ENCODE assay signal across 1 cellular context in the genomic region with DNA sequence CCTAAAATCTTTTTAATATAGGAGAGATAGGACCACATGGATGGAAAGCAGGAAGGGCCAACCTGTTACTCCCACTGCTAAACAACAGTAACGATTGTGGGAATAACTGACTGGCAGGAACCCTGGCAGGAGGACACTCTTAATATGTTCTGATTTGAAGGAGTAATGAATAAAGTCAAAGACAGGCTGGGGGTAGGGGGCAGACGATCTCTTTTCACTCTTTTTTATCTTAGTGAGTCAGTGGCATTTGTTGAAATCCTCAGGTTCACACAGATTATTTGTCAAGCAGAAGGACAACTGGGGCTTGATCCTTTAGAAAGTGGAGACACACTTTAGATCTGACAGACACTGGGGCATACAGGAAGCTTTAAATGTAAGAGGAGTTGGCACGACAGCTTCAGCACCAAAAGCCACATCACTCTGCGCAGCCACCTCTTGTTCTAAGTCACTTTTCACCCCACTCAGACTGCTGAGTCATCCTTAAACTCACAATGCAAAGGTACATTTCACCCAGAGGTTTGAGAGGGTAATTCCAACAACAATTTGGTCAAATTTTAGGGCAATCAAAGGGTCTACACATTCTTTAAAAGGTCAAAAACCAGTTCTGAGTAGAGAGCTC.
TF ChIP-seq lines count a peak whose summit lies in the region.

No MANE protein-coding gene starts in this region.

TF ChIP-seq in GM12878, 131 proteins besides CTCF, POLR2A, EP300 and RAD21 (continued from another document and continues in another):
- TF ChIP-seq, protein P1, sequence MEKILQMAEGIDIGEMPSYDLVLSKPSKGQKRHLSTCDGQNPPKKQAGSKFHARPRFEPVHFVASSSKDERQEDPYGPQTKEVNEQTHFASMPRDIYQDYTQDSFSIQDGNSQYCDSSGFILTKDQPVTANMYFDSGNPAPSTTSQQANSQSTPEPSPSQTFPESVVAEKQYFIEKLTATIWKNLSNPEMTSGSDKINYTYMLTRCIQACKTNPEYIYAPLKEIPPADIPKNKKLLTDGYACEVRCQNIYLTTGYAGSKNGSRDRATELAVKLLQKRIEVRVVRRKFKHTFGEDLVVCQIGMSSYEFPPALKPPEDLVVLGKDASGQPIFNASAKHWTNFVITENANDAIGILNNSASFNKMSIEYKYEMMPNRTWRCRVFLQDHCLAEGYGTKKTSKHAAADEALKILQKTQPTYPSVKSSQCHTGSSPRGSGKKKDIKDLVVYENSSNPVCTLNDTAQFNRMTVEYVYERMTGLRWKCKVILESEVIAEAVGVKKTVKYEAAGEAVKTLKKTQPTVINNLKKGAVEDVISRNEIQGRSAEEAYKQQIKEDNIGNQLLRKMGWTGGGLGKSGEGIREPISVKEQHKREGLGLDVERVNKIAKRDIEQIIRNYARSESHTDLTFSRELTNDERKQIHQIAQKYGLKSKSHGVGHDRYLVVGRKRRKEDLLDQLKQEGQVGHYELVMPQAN (conservative IDR thresholded peaks at IDR 0.05) = no peak
- TF ChIP-seq, protein P2, sequence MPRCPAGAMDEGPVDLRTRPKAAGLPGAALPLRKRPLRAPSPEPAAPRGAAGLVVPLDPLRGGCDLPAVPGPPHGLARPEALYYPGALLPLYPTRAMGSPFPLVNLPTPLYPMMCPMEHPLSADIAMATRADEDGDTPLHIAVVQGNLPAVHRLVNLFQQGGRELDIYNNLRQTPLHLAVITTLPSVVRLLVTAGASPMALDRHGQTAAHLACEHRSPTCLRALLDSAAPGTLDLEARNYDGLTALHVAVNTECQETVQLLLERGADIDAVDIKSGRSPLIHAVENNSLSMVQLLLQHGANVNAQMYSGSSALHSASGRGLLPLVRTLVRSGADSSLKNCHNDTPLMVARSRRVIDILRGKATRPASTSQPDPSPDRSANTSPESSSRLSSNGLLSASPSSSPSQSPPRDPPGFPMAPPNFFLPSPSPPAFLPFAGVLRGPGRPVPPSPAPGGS (IDR thresholded peaks at IDR 0.05; ENCODE audit: borderline replicate concordance, insufficient read depth, low read depth, low read length, poor library complexity, severe bottlenecking) = no peak
- TF ChIP-seq, protein P3, sequence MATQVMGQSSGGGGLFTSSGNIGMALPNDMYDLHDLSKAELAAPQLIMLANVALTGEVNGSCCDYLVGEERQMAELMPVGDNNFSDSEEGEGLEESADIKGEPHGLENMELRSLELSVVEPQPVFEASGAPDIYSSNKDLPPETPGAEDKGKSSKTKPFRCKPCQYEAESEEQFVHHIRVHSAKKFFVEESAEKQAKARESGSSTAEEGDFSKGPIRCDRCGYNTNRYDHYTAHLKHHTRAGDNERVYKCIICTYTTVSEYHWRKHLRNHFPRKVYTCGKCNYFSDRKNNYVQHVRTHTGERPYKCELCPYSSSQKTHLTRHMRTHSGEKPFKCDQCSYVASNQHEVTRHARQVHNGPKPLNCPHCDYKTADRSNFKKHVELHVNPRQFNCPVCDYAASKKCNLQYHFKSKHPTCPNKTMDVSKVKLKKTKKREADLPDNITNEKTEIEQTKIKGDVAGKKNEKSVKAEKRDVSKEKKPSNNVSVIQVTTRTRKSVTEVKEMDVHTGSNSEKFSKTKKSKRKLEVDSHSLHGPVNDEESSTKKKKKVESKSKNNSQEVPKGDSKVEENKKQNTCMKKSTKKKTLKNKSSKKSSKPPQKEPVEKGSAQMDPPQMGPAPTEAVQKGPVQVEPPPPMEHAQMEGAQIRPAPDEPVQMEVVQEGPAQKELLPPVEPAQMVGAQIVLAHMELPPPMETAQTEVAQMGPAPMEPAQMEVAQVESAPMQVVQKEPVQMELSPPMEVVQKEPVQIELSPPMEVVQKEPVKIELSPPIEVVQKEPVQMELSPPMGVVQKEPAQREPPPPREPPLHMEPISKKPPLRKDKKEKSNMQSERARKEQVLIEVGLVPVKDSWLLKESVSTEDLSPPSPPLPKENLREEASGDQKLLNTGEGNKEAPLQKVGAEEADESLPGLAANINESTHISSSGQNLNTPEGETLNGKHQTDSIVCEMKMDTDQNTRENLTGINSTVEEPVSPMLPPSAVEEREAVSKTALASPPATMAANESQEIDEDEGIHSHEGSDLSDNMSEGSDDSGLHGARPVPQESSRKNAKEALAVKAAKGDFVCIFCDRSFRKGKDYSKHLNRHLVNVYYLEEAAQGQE (IDR thresholded peaks at IDR 0.05; ENCODE audit: low read depth, low read length) = no peak
- TF ChIP-seq NFIC (IDR thresholded peaks at IDR 0.05; ENCODE audit: low read depth, low read length) (peak; percentile 74), RFX5 (IDR thresholded peaks at IDR 0.05; ENCODE audit: low read depth, low read length) (no peak), ESRRA (IDR thresholded peaks at IDR 0.05; ENCODE audit: low read length) (no peak), ETV6 (conservative IDR thresholded peaks at IDR 0.05 in 1 of 2, IDR thresholded peaks at IDR 0.05 in 1 of 2; ENCODE audit: borderline replicate concordance in 1 of 2, low read depth in 1 of 2) (peak in 1 of 2 experiments; percentile 34; a peak in 1 of 4 replicates), KLF5 (IDR thresholded peaks at IDR 0.05; ENCODE audit: partially characterized antibody) (no peak), IRF4 (IDR thresholded peaks at IDR 0.05; ENCODE audit: low read depth, low read length) (peak; percentile 82), SMAD5 (IDR thresholded peaks at IDR 0.05; ENCODE audit: low read depth) (no peak), RCOR1 (conservative IDR thresholded peaks at IDR 0.05; ENCODE audit: low read depth, low read length) (no peak), ZNF207 (IDR thresholded peaks at IDR 0.05; ENCODE audit: borderline replicate concordance) (no peak), CBFB (IDR thresholded peaks at IDR 0.05; ENCODE audit: low read depth) (0 out of 2 replicates have a peak, but pooled peaks have one; percentile 47), BCL11A (IDR thresholded peaks at IDR 0.05; ENCODE audit: low read depth, low read length) (peak; percentile 88), SIX5 (IDR thresholded peaks at IDR 0.05; ENCODE audit: low read depth, low read length, severe bottlenecking) (no peak), RUNX3 (IDR thresholded peaks at IDR 0.05; ENCODE audit: low read length) (peak; percentile 86), JUND (IDR thresholded peaks at IDR 0.05; ENCODE audit: low read depth, low read length) (peak; percentile 59; the same call in 1 of the 2 replicates), NBN (IDR thresholded peaks at IDR 0.05) (peak; percentile 64; the same call in 1 of the 2 replicates), POU2F2 (IDR thresholded peaks at IDR 0.05; ENCODE audit: borderline replicate concordance, low read depth, low read length) (peak; percentile 43; the same call in 1 of the 3 replicates), NRF1 (conservative IDR thresholded peaks at IDR 0.05; ENCODE audit: low read depth, low read length) (0 out of 2 replicates have a peak, but pooled peaks have one; percentile 4), ZNF622 (IDR thresholded peaks at IDR 0.05) (no peak), KDM1A (IDR thresholded peaks at IDR 0.05; ENCODE audit: borderline replicate concordance) (no peak)
- TF ChIP-seq, protein P4, sequence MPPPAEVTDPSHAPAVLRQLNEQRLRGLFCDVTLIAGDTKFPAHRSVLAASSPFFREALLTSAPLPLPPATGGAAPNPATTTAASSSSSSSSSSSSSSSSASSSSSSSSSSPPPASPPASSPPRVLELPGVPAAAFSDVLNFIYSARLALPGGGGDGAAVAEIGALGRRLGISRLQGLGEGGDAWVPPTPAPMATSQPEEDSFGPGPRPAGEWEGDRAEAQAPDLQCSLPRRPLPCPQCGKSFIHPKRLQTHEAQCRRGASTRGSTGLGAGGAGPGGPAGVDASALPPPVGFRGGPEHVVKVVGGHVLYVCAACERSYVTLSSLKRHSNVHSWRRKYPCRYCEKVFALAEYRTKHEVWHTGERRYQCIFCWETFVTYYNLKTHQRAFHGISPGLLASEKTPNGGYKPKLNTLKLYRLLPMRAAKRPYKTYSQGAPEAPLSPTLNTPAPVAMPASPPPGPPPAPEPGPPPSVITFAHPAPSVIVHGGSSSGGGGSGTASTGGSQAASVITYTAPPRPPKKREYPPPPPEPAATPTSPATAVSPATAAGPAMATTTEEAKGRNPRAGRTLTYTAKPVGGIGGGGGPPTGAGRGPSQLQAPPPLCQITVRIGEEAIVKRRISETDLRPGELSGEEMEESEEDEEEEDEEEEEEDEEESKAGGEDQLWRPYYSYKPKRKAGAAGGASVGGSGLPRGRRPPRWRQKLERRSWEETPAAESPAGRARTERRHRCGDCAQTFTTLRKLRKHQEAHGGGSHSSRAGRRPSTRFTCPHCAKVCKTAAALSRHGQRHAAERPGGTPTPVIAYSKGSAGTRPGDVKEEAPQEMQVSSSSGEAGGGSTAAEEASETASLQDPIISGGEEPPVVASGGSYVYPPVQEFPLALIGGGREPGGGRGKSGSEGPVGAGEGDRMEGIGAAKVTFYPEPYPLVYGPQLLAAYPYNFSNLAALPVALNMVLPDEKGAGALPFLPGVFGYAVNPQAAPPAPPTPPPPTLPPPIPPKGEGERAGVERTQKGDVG (CRISPR knock-in tag; IDR thresholded peaks at IDR 0.05) = no peak
- TF ChIP-seq, protein P5, sequence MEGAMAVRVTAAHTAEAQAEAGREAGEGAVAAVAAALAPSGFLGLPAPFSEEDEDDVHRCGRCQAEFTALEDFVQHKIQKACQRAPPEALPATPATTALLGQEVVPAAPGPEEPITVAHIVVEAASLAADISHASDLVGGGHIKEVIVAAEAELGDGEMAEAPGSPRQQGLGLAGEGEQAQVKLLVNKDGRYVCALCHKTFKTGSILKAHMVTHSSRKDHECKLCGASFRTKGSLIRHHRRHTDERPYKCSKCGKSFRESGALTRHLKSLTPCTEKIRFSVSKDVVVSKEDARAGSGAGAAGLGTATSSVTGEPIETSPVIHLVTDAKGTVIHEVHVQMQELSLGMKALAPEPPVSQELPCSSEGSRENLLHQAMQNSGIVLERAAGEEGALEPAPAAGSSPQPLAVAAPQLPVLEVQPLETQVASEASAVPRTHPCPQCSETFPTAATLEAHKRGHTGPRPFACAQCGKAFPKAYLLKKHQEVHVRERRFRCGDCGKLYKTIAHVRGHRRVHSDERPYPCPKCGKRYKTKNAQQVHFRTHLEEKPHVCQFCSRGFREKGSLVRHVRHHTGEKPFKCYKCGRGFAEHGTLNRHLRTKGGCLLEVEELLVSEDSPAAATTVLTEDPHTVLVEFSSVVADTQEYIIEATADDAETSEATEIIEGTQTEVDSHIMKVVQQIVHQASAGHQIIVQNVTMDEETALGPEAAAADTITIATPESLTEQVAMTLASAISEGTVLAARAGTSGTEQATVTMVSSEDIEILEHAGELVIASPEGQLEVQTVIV (IDR thresholded peaks at IDR 0.05; ENCODE audit: borderline replicate concordance, partially characterized antibody) = no peak
- TF ChIP-seq, protein P6, sequence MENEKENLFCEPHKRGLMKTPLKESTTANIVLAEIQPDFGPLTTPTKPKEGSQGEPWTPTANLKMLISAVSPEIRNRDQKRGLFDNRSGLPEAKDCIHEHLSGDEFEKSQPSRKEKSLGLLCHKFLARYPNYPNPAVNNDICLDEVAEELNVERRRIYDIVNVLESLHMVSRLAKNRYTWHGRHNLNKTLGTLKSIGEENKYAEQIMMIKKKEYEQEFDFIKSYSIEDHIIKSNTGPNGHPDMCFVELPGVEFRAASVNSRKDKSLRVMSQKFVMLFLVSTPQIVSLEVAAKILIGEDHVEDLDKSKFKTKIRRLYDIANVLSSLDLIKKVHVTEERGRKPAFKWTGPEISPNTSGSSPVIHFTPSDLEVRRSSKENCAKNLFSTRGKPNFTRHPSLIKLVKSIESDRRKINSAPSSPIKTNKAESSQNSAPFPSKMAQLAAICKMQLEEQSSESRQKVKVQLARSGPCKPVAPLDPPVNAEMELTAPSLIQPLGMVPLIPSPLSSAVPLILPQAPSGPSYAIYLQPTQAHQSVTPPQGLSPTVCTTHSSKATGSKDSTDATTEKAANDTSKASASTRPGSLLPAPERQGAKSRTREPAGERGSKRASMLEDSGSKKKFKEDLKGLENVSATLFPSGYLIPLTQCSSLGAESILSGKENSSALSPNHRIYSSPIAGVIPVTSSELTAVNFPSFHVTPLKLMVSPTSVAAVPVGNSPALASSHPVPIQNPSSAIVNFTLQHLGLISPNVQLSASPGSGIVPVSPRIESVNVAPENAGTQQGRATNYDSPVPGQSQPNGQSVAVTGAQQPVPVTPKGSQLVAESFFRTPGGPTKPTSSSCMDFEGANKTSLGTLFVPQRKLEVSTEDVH (IDR thresholded peaks at IDR 0.05; ENCODE audit: low read depth, partially characterized antibody) = no peak
- TF ChIP-seq, protein P7, sequence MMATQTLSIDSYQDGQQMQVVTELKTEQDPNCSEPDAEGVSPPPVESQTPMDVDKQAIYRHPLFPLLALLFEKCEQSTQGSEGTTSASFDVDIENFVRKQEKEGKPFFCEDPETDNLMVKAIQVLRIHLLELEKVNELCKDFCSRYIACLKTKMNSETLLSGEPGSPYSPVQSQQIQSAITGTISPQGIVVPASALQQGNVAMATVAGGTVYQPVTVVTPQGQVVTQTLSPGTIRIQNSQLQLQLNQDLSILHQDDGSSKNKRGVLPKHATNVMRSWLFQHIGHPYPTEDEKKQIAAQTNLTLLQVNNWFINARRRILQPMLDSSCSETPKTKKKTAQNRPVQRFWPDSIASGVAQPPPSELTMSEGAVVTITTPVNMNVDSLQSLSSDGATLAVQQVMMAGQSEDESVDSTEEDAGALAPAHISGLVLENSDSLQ (IDR thresholded peaks at IDR 0.05) = peak; percentile 74
- TF ChIP-seq, protein P8, sequence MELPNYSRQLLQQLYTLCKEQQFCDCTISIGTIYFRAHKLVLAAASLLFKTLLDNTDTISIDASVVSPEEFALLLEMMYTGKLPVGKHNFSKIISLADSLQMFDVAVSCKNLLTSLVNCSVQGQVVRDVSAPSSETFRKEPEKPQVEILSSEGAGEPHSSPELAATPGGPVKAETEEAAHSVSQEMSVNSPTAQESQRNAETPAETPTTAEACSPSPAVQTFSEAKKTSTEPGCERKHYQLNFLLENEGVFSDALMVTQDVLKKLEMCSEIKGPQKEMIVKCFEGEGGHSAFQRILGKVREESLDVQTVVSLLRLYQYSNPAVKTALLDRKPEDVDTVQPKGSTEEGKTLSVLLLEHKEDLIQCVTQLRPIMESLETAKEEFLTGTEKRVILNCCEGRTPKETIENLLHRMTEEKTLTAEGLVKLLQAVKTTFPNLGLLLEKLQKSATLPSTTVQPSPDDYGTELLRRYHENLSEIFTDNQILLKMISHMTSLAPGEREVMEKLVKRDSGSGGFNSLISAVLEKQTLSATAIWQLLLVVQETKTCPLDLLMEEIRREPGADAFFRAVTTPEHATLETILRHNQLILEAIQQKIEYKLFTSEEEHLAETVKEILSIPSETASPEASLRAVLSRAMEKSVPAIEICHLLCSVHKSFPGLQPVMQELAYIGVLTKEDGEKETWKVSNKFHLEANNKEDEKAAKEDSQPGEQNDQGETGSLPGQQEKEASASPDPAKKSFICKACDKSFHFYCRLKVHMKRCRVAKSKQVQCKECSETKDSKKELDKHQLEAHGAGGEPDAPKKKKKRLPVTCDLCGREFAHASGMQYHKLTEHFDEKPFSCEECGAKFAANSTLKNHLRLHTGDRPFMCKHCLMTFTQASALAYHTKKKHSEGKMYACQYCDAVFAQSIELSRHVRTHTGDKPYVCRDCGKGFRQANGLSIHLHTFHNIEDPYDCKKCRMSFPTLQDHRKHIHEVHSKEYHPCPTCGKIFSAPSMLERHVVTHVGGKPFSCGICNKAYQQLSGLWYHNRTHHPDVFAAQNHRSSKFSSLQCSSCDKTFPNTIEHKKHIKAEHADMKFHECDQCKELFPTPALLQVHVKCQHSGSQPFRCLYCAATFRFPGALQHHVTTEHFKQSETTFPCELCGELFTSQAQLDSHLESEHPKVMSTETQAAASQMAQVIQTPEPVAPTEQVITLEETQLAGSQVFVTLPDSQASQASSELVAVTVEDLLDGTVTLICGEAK (IDR thresholded peaks at IDR 0.05; ENCODE audit: borderline replicate concordance) = no peak
